In genomic region chr13:39196957-39197644, GRCh38 we compare ENCODE assay signal across 12 cellular contexts.
DNase-seq lines count a peak whose midpoint lies in the region; ATAC-seq and TF ChIP-seq lines count a peak whose summit lies in the region.
"Had no signal": no experiment of that assay in that cellular context is flagged by ENCODE, and none has a peak within 500 bp of the region (broad histone marks: within the 10 kb centered on the region; RNA-seq: fewer than 3 reads in every experiment).

No MANE protein-coding gene starts in this region.

- intact Hi-C loops in ascending aorta (cut with DNase I), result no loop called here

- H3K27me3 ChIP-seq in gastroesophageal sphincter, result no peaks in the 10 kb centered on the region
- no peaks in the 10 kb centered on the region for H3K27me3 ChIP-seq in ascending aorta

- peak; percentile 53 for ATAC-seq in activated CD8-positive, alpha-beta memory T cell treated with anti-CD3 and anti-CD28 coated beads, Interleukin-2, amount 10 ng/mL, durations not matched to agents 7 days and 5 days
- ATAC-seq in HG03103 (IDR thresholded peaks at IDR 0.05; ENCODE audit: low read depth, unreplicated experiment) (peak; percentile 65), gastroesophageal sphincter (peak; percentile 50)

- H3K4me3 ChIP-seq in gastroesophageal sphincter (no peak overlapping the region), ascending aorta (no peak overlapping the region)

- DNase-seq in activated CD8-positive, alpha-beta memory T cell treated with anti-CD3 and anti-CD28 coated beads, Interleukin-2, amount 10 ng/mL, durations not matched to agents 7 days and 5 days, result no peak
- DNase-seq in activated CD8-positive, alpha-beta memory T cell treated with anti-CD3 and anti-CD28 coated beads, Interleukin-2, amount 50 U/mL, for 48 hours, result no peak
- DNase-seq in GM20000 (ENCODE audit: low spot score) (peak; percentile 23), ascending aorta (ENCODE audit: low spot score in 2 of 2) (no peak), NCI-H2227 treated with DMSO at 0.1 percent for 48 hours (lab: John Stamatoyannopoulos, UW) (no peak), NCI-H82 (lab: John Stamatoyannopoulos, UW) (no peak)
- DNase-seq: activated CD8-positive, alpha-beta memory T cell treated with anti-CD3 and anti-CD28 coated beads for 24 hours; hippocampal formation; MV-4-11; substantia nigra had no signal

- TF ChIP-seq CTCF in GM20000 (IDR thresholded peaks at IDR 0.05; ENCODE audit: extremely low read depth, missing control alignments), result no peak
- no peak for TF ChIP-seq CTCF in gastroesophageal sphincter (IDR thresholded peaks at IDR 0.05)
- TF ChIP-seq CTCF in ascending aorta (IDR thresholded peaks at IDR 0.05), result no peak

- H3K27ac Mint-ChIP-seq in activated CD8-positive, alpha-beta memory T cell treated with anti-CD3 and anti-CD28 coated beads, Interleukin-2, amount 10 ng/mL, durations not matched to agents 7 days and 5 days, result peak overlapping the region; percentile 24

- no peaks in the 10 kb centered on the region for H3K36me3 Mint-ChIP-seq in activated CD8-positive, alpha-beta memory T cell treated with anti-CD3 and anti-CD28 coated beads, Interleukin-2, amount 10 ng/mL, durations not matched to agents 7 days and 5 days

- WGBS in gastroesophageal sphincter (ENCODE audit: low coverage in 1 of 2), 2 donors, result 22 to 33% methylated on average over 5 of the region's 5 CpGs

- H3K27ac ChIP-seq in gastroesophageal sphincter, result peak overlapping the region in 3 of 4 donors; percentile 39 to 68 (median 46)
- H3K27ac ChIP-seq in ascending aorta, result no peak overlapping the region

- CTCF ChIA-PET in activated CD8-positive, alpha-beta memory T cell treated with anti-CD3 and anti-CD28 coated beads, Interleukin-2, amount 10 ng/mL, durations not matched to agents 7 days and 5 days (lab: Charles Lee), result no interaction called here

- TF ChIP-seq EP300 in gastroesophageal sphincter (IDR thresholded peaks at IDR 0.05), result no peak

- peaks cover 13% of the 10 kb centered on the region for H3K27me3 Mint-ChIP-seq in activated CD8-positive, alpha-beta memory T cell treated with anti-CD3 and anti-CD28 coated beads, Interleukin-2, amount 10 ng/mL, durations not matched to agents 7 days and 5 days

- H3K4me1 Mint-ChIP-seq in activated CD8-positive, alpha-beta memory T cell treated with anti-CD3 and anti-CD28 coated beads, Interleukin-2, amount 10 ng/mL, durations not matched to agents 7 days and 5 days, result peaks cover 9% of the 10 kb centered on the region

- no peak for TF ChIP-seq POLR2A in gastroesophageal sphincter (IDR thresholded peaks at IDR 0.05)

- no peak overlapping the region for H3K4me3 Mint-ChIP-seq in activated CD8-positive, alpha-beta memory T cell treated with anti-CD3 and anti-CD28 coated beads, Interleukin-2, amount 10 ng/mL, durations not matched to agents 7 days and 5 days

- H3K9me3 Mint-ChIP-seq in activated CD8-positive, alpha-beta memory T cell treated with anti-CD3 and anti-CD28 coated beads, Interleukin-2, amount 10 ng/mL, durations not matched to agents 7 days and 5 days (ENCODE audit: low read depth), result no peaks in the 10 kb centered on the region

- H3K36me3 ChIP-seq in gastroesophageal sphincter (no peaks in the 10 kb centered on the region), ascending aorta (no peaks in the 10 kb centered on the region)

- H3K4me1 ChIP-seq in gastroesophageal sphincter (peaks cover 0 to 22% (median 4%) of the 10 kb centered on the region in 3 donors), ascending aorta (no peaks in the 10 kb centered on the region)

- H3K9me3 ChIP-seq in gastroesophageal sphincter (no peaks in the 10 kb centered on the region), ascending aorta (no peaks in the 10 kb centered on the region)

Comparison
In these comparisons a context has a peak if more than half of its experiments do, and no peak if none do; other contexts are left out.
1. H3K27ac ChIP-seq: peak in gastroesophageal sphincter (3 of 4); none in ascending aorta (0 of 2).
2. Peak in every context shown above with its lines, with median percentiles within 50 percentile points of each other: ATAC-seq.